Comparison of ENCODE assay signal across 1 cellular context in the genomic region with DNA sequence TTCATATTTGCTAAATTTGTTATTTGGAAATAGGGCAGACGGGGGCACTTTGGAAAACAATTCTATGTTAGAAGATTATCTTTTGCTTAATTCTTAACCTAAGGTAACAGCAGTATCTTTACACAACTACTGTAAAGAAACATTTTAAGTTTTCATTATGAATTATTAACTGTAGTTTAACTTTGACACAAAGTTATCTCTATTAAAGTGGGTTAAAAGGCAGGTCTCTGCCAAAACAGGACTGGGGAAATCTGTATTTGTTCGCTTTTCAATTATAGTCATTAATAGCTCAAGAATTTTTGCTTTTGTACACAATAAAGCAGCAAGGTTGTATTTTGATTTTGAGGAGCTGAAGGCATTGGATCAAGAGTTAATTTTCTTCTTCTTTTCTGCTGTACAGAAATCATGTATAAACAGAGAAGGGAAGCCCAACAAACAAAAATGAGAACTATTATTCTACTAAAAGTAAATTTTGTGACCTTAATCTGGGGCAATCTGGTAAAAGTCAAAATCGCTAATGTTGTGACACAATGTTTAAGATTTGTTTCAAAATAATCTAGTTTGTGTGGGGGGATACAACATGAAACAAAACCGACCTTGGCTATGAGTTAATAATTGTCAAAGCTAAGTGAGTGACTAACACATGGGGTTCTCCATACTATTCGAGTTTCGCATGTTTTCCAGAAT.
TF ChIP-seq lines count a peak whose summit lies in the region.

No MANE protein-coding gene starts in this region.

TF ChIP-seq in GM12878, 131 proteins besides CTCF, POLR2A, EP300 and RAD21:
- no peak for TF ChIP-seq LARP7 (IDR thresholded peaks at IDR 0.05)
- TF ChIP-seq, protein P1, sequence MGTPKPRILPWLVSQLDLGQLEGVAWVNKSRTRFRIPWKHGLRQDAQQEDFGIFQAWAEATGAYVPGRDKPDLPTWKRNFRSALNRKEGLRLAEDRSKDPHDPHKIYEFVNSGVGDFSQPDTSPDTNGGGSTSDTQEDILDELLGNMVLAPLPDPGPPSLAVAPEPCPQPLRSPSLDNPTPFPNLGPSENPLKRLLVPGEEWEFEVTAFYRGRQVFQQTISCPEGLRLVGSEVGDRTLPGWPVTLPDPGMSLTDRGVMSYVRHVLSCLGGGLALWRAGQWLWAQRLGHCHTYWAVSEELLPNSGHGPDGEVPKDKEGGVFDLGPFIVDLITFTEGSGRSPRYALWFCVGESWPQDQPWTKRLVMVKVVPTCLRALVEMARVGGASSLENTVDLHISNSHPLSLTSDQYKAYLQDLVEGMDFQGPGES (IDR thresholded peaks at IDR 0.05): no peak
- TF ChIP-seq, protein P2, sequence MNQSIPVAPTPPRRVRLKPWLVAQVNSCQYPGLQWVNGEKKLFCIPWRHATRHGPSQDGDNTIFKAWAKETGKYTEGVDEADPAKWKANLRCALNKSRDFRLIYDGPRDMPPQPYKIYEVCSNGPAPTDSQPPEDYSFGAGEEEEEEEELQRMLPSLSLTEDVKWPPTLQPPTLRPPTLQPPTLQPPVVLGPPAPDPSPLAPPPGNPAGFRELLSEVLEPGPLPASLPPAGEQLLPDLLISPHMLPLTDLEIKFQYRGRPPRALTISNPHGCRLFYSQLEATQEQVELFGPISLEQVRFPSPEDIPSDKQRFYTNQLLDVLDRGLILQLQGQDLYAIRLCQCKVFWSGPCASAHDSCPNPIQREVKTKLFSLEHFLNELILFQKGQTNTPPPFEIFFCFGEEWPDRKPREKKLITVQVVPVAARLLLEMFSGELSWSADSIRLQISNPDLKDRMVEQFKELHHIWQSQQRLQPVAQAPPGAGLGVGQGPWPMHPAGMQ (IDR thresholded peaks at IDR 0.05; ENCODE audit: borderline replicate concordance): no peak
- TF ChIP-seq, protein P3, sequence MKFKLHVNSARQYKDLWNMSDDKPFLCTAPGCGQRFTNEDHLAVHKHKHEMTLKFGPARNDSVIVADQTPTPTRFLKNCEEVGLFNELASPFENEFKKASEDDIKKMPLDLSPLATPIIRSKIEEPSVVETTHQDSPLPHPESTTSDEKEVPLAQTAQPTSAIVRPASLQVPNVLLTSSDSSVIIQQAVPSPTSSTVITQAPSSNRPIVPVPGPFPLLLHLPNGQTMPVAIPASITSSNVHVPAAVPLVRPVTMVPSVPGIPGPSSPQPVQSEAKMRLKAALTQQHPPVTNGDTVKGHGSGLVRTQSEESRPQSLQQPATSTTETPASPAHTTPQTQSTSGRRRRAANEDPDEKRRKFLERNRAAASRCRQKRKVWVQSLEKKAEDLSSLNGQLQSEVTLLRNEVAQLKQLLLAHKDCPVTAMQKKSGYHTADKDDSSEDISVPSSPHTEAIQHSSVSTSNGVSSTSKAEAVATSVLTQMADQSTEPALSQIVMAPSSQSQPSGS (IDR thresholded peaks at IDR 0.05; ENCODE audit: low read length): no peak
- TF ChIP-seq, protein P4, sequence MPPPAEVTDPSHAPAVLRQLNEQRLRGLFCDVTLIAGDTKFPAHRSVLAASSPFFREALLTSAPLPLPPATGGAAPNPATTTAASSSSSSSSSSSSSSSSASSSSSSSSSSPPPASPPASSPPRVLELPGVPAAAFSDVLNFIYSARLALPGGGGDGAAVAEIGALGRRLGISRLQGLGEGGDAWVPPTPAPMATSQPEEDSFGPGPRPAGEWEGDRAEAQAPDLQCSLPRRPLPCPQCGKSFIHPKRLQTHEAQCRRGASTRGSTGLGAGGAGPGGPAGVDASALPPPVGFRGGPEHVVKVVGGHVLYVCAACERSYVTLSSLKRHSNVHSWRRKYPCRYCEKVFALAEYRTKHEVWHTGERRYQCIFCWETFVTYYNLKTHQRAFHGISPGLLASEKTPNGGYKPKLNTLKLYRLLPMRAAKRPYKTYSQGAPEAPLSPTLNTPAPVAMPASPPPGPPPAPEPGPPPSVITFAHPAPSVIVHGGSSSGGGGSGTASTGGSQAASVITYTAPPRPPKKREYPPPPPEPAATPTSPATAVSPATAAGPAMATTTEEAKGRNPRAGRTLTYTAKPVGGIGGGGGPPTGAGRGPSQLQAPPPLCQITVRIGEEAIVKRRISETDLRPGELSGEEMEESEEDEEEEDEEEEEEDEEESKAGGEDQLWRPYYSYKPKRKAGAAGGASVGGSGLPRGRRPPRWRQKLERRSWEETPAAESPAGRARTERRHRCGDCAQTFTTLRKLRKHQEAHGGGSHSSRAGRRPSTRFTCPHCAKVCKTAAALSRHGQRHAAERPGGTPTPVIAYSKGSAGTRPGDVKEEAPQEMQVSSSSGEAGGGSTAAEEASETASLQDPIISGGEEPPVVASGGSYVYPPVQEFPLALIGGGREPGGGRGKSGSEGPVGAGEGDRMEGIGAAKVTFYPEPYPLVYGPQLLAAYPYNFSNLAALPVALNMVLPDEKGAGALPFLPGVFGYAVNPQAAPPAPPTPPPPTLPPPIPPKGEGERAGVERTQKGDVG (CRISPR knock-in tag; IDR thresholded peaks at IDR 0.05): no peak
